ENCODE assay signal across 16 cellular contexts in the genomic region with DNA sequence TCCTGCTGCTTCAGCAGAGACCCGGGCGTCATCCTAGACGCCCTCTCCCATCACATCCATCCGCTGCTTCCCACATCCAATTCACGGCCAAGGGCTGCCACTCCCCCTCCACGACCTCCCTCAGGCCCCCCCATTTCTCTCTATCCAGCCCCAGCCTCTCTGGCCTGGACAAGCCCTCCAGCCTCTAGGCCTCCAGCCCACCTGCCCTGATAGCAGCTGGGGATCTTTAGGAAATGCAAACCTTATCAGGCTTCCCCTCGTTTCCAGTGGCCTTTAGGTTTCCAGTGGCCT. TPM values are rescaled to one million over a fixed set of nuclear protein-coding genes. Genes with fewer than 3 reads are reported as not detected.
A peak's percentile ranks its signal among the peaks of the same experiment; 100 is the strongest.
DNase-seq lines count a peak whose midpoint lies in the region; ATAC-seq lines count a peak whose summit lies in the region.
"Had no signal": no experiment of that assay in that cellular context is flagged by ENCODE, and none has a peak within 500 bp of the region (broad histone marks: within the 10 kb centered on the region; RNA-seq: fewer than 3 reads in every experiment).

No MANE protein-coding gene starts in this region.

- H3K27me3 Mint-ChIP-seq in effector memory CD8-positive, alpha-beta T cell = no peaks in the 10 kb centered on the region

- DNase-seq in activated CD8-positive, alpha-beta memory T cell treated with anti-CD3 and anti-CD28 coated beads, Interleukin-2, amount 50 U/mL, for 48 hours = peak; percentile 10
- no peak for DNase-seq in activated CD8-positive, alpha-beta memory T cell treated with anti-CD3 and anti-CD28 coated beads for 24 hours
- no peak for DNase-seq in effector memory CD8-positive, alpha-beta T cell
- DNase-seq in mesenteric fat pad (ENCODE audit: low spot score) = peak; percentile 71
- peak; percentile 27 for DNase-seq in sciatic nerve (ENCODE audit: low spot score)
- no peak for DNase-seq in NCI-H2107 (lab: John Stamatoyannopoulos, UW)
- DNase-seq: Calu3, DMS79 treated with DMSO at 0.1 percent for 48 hours, GOT3, H7 had no signal

- peaks cover 10 to 16% of the 10 kb centered on the region in 2 donors for H3K4me1 Mint-ChIP-seq in effector memory CD8-positive, alpha-beta T cell (ENCODE audit: low read depth in 2 of 2)

- no peaks in the 10 kb centered on the region for H3K9me3 Mint-ChIP-seq in effector memory CD8-positive, alpha-beta T cell
- H3K9me3 Mint-ChIP-seq: CD14-positive monocyte; CD8-positive, alpha-beta T cell had no signal

- H3K36me3 Mint-ChIP-seq in effector memory CD8-positive, alpha-beta T cell (ENCODE audit: insufficient read depth) = peaks cover 5% of the 10 kb centered on the region

- intact Hi-C loops in sciatic nerve (cut with DNase I) = no loop called here

- no peak overlapping the region for H3K4me3 Mint-ChIP-seq in effector memory CD8-positive, alpha-beta T cell
- H3K4me3 Mint-ChIP-seq: CD8-positive, alpha-beta T cell had no signal

- ATAC-seq in effector memory CD8-positive, alpha-beta T cell (replicated peaks) = no peak
- ATAC-seq in sciatic nerve (no peak), GM21526 (IDR thresholded peaks at IDR 0.05; ENCODE audit: low FRiP score, unreplicated experiment) (no peak), GM18873 (IDR thresholded peaks at IDR 0.05; ENCODE audit: low FRiP score, unreplicated experiment) (no peak)
- ATAC-seq: A549; CD8-positive, alpha-beta T cell; GM12878 had no signal

- H3K27ac Mint-ChIP-seq in effector memory CD8-positive, alpha-beta T cell = peak overlapping the region; percentile 62 to 77
- H3K27ac Mint-ChIP-seq: CD14-positive monocyte; CD8-positive, alpha-beta T cell had no signal

RNA-seq across cellular contexts. Expression of a gene that starts 51.6 kb away (rescaled TPM):
- 97.0 TPM for total RNA-seq in mesenteric fat pad
- 62.8 TPM for total RNA-seq in sciatic nerve

Comparison
In these comparisons a context has a peak if more than half of its experiments do, and no peak if none do; other contexts are left out.
1. DNase-seq: peak in activated CD8-positive, alpha-beta memory T cell treated with anti-CD3 and anti-CD28 coated beads, Interleukin-2, amount 50 U/mL, for 48 hours (single experiment), mesenteric fat pad (single experiment) and sciatic nerve (single experiment); none in activated CD8-positive, alpha-beta memory T cell treated with anti-CD3 and anti-CD28 coated beads for 24 hours (single experiment), effector memory CD8-positive, alpha-beta T cell (0 of 3) and NCI-H2107 (single experiment).